Comparison of ENCODE assay signal across 30 cellular contexts in genomic region chr9:129572517-129572916, GRCh38. TPM values are rescaled to one million over a fixed set of nuclear protein-coding genes. Genes with fewer than 3 reads are reported as not detected.
"Had no signal": no experiment of that assay in that cellular context is flagged by ENCODE, and none has a peak within 500 bp of the region (broad histone marks: within the 10 kb centered on the region; RNA-seq: fewer than 3 reads in every experiment).

No MANE protein-coding gene starts in this region.

- H3K27ac ChIP-seq: brain microvascular endothelial cell, hepatocyte, upper lobe of right lung, VCaP had no signal

- H3K9me3 Mint-ChIP-seq: immature natural killer cell had no signal

- H3K27me3 ChIP-seq: ascending aorta, brain microvascular endothelial cell, hepatocyte, sigmoid colon, upper lobe of right lung had no signal

- H3K36me3 ChIP-seq: ascending aorta, brain microvascular endothelial cell, sigmoid colon, thoracic aorta, upper lobe of right lung had no signal

- H3K4me3 ChIP-seq: ascending aorta, hepatocyte, sigmoid colon, smooth muscle cell, thoracic aorta, upper lobe of right lung had no signal

- H3K4me3 Mint-ChIP-seq: activated CD4-positive, alpha-beta T cell treated with anti-CD3 and anti-CD28 coated beads, Interleukin-2, amount 10 ng/mL, durations not matched to agents 7 days and 5 days; activated CD8-positive, alpha-beta T cell treated with anti-CD3 and anti-CD28 coated beads, Interleukin-2, amount 10 ng/mL, durations not matched to agents 7 days and 5 days; immature natural killer cell; nephron progenitor cell; T-helper 2 cell treated with Interferon-gamma antibody and Interleukin-4, amounts not matched to agents 5 μg/mL and 100 μg/mL, for 36 hours had no signal

- H2AFZ ChIP-seq: hepatocyte had no signal

- H3K4me2 ChIP-seq: hepatocyte, smooth muscle cell had no signal

- H3K27ac Mint-ChIP-seq: activated CD4-positive, alpha-beta T cell treated with anti-CD3 and anti-CD28 coated beads, Interleukin-2, amount 10 ng/mL, durations not matched to agents 7 days and 5 days; activated CD8-positive, alpha-beta T cell treated with anti-CD3 and anti-CD28 coated beads, Interleukin-2, amount 10 ng/mL, durations not matched to agents 7 days and 5 days; immature natural killer cell; nephron progenitor cell; T-helper 2 cell treated with Interferon-gamma antibody and Interleukin-4, amounts not matched to agents 5 μg/mL and 100 μg/mL, for 36 hours had no signal

- ATAC-seq: activated CD8-positive, alpha-beta T cell treated with anti-CD3 and anti-CD28 coated beads, Interleukin-2, amount 10 ng/mL, durations not matched to agents 7 days and 5 days; activated naive CD4-positive, alpha-beta T cell treated with anti-CD3 and anti-CD28 coated beads, Interleukin-2, amount 50 U/mL, for 72 hours; left ventricle myocardium superior; upper lobe of right lung had no signal

- DNase-seq: activated CD4-positive, alpha-beta T cell treated with anti-CD3 and anti-CD28 coated beads, Interleukin-2, amount 10 ng/mL, durations not matched to agents 7 days and 5 days; activated CD4-positive, CD25-positive, alpha-beta regulatory T cell treated with anti-CD3 and anti-CD28 coated beads, Interleukin-2, amount 50 U/mL, for 72 hours; activated CD8-positive, alpha-beta T cell treated with anti-CD3 and anti-CD28 coated beads, Interleukin-2, amount 10 ng/mL, durations not matched to agents 7 days and 5 days; activated T-cell treated with anti-CD3 and anti-CD28 coated beads, Interleukin-2, amount 50 U/mL, for 1 hour; brain microvascular endothelial cell; caudate nucleus; dermis blood vessel endothelial cell; effector CD8-positive, alpha-beta T cell; foreskin melanocyte; immature natural killer cell; left ventricle myocardium superior; mammary epithelial cell; nephron progenitor cell; occipital lobe; posterior cingulate gyrus; sigmoid colon; stimulated activated CD4-positive, alpha-beta T cell treated with anti-CD3 and anti-CD28 coated beads, Interleukin-15, amount 100 ng/mL, for 24 hours; stimulated activated CD8-positive, alpha-beta memory T cell treated with anti-CD3 and anti-CD28 coated beads, Interleukin-4, amount 100 ng/mL, for 48 hours; stimulated activated naive CD4-positive, alpha-beta T cell; upper lobe of right lung had no signal

- H3K9me3 ChIP-seq: ascending aorta, sigmoid colon, thoracic aorta, upper lobe of right lung had no signal

RNA-seq across cellular contexts. Expression of gene C9orf50, which starts 48.4 kb away (rescaled TPM):
- total RNA-seq: activated CD4-positive, alpha-beta T cell treated with anti-CD3 and anti-CD28 coated beads, Interleukin-2, amount 10 ng/mL, durations not matched to agents 7 days and 5 days; activated CD8-positive, alpha-beta T cell treated with anti-CD3 and anti-CD28 coated beads, Interleukin-2, amount 10 ng/mL, durations not matched to agents 7 days and 5 days; ascending aorta; dermis blood vessel endothelial cell; hepatocyte; kidney epithelial cell; left ventricle myocardium superior; mammary epithelial cell; mononuclear cell; myocyte; occipital lobe; smooth muscle cell; thoracic aorta; upper lobe of right lung had no signal
- polyA plus RNA-seq: hepatocyte, immature natural killer cell, mammary epithelial cell had no signal
